Comparison of ENCODE assay signal across 7 cellular contexts in the genomic region with DNA sequence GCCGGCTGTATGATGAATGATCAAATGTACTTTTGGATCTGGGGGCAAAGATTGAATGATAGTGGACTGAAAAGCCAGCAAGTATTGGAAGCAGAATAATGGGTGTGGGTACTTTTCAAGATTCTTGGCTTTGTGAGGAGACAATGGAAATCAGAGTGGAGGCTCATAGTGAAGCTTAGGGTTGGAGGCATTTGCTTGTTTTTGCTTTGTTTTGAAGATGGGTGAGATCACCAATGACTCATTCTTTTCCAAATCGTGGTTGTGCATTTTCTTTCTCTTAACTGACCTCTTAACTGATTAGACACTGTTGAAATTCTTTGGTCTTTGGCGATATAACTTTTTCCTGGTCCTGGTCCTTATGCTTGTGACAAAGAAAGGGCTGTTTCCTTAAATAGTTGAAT. TPM values are rescaled to one million over a fixed set of nuclear protein-coding genes. Genes with fewer than 3 reads are reported as not detected.
DNase-seq lines count a peak whose midpoint lies in the region; ATAC-seq, FAIRE-seq and TF ChIP-seq lines count a peak whose summit lies in the region.

No MANE protein-coding gene starts in this region.

- H3K4me1 ChIP-seq in small intestine (ENCODE audit: control insufficient read depth in 2 of 2, insufficient read depth in 1 of 2, low read depth in 1 of 2, low read length in 1 of 2): peaks cover 9 to 16% of the 10 kb centered on the region in 2 donors

- H3K4me3 ChIP-seq in epithelial cell of proximal tubule (ENCODE audit: low read depth, low read length) (no peak overlapping the region), small intestine (ENCODE audit: low read depth in 1 of 2, low read length in 2 of 2) (no peak overlapping the region)

- no peaks in the 10 kb centered on the region for H3K36me3 Mint-ChIP-seq in mesothelial cell of epicardium

- 21 to 29% (median 27%) methylated on average over 3 of the region's 3 CpGs for WGBS in small intestine, 3 donors

- peaks cover 4% of the 10 kb centered on the region for H3K9me3 Mint-ChIP-seq in mesothelial cell of epicardium

- H3K27me3 Mint-ChIP-seq in mesothelial cell of epicardium (ENCODE audit: low read depth): no peaks in the 10 kb centered on the region

- FAIRE-seq in small intestine (lab: Jason Lieb, UNC): no peak

- H3K4me3 Mint-ChIP-seq in mesothelial cell of epicardium: no peak overlapping the region

- H3K9me3 ChIP-seq in small intestine (ENCODE audit: control insufficient read depth, low read depth): no peaks in the 10 kb centered on the region

- H3K36me3 ChIP-seq in small intestine (ENCODE audit: control insufficient read depth in 2 of 2, insufficient read depth in 2 of 2, low read length in 2 of 2): no peaks in the 10 kb centered on the region

- DNase-seq in GM03348 (ENCODE audit: low spot score) (peak; percentile 67), RPMI7951 (ENCODE audit: low read depth) (peak; percentile 68), epithelial cell of proximal tubule (ENCODE audit: low read depth) (peak; percentile 69), small intestine (peak; percentile 68), mesothelial cell of epicardium (ENCODE audit: low spot score in 2 of 2, unreplicated experiment in 2 of 2) (no peak)
- DNase-seq in stimulated activated CD4-positive, alpha-beta T cell treated with anti-CD3 and anti-CD28 coated beads, Interleukin-4, amount 100 ng/mL, for 24 hours: no peak

- no peaks in the 10 kb centered on the region for H3K4me1 Mint-ChIP-seq in mesothelial cell of epicardium

- ATAC-seq in GM18505 (IDR thresholded peaks at IDR 0.05; ENCODE audit: unreplicated experiment): no peak

- no peak for TF ChIP-seq POLR2A in GM18505 (IDR thresholded peaks at IDR 0.05; ENCODE audit: borderline replicate concordance, extremely low read depth, insufficient read depth, insufficient read length)

- TF ChIP-seq CTCF in epithelial cell of proximal tubule (conservative IDR thresholded peaks at IDR 0.05; ENCODE audit: low read depth, low read length) (no peak), mesothelial cell of epicardium (IDR thresholded peaks at IDR 0.05; ENCODE audit: unreplicated experiment) (no peak)

- H3K27me3 ChIP-seq in small intestine (ENCODE audit: control insufficient read depth in 2 of 2, insufficient read depth in 2 of 2, low read length in 2 of 2): no peaks in the 10 kb centered on the region

- H3K27ac ChIP-seq in small intestine (ENCODE audit: low read depth in 1 of 2, low read length in 1 of 2): peak overlapping the region in 1 of 2 donors; percentile 22

- H3K27ac Mint-ChIP-seq in mesothelial cell of epicardium: no peak overlapping the region

RNA-seq across cellular contexts. Expression of a gene that starts 54.4 kb away (rescaled TPM):
- 0.59 and 0.84 TPM in 2 replicates for total RNA-seq in RPMI7951 (2014; rRNA removed; shearing (Covaris generic))
- 4.2 and 6.6 TPM in 2 replicates for total RNA-seq in epithelial cell of proximal tubule
- polyA plus RNA-seq in small intestine: 1 to 10 TPM; 4.4 to 9.7 (median 8.1) TPM
- 6.7 to 10.0 TPM (median 8.5 TPM) in 3 replicates for total RNA-seq in mesothelial cell of epicardium

Comparison
In these comparisons a context has a peak if more than half of its experiments do, and no peak if none do; other contexts are left out.
1. DNase-seq: peak in GM03348 (single experiment), RPMI7951 (single experiment), epithelial cell of proximal tubule (single experiment) and small intestine (single experiment); none in mesothelial cell of epicardium (0 of 2) and stimulated activated CD4-positive, alpha-beta T cell treated with anti-CD3 and anti-CD28 coated beads, Interleukin-4, amount 100 ng/mL, for 24 hours (single experiment).